ENCODE assay signal across 25 cellular contexts in genomic region chr9:97560154-97560553, GRCh38. TPM values are rescaled to one million over a fixed set of nuclear protein-coding genes. Genes with fewer than 3 reads are reported as not detected.
DNase-seq lines count a peak whose midpoint lies in the region; ATAC-seq and TF ChIP-seq lines count a peak whose summit lies in the region.
"Had no signal": no experiment of that assay in that cellular context is flagged by ENCODE, and none has a peak within 500 bp of the region (broad histone marks: within the 10 kb centered on the region; RNA-seq: fewer than 3 reads in every experiment).

No MANE protein-coding gene starts in this region.

- TF ChIP-seq CTCF in left ventricle myocardium inferior (IDR thresholded peaks at IDR 0.05; ENCODE audit: borderline replicate concordance): no peak
- TF ChIP-seq CTCF in dorsolateral prefrontal cortex (IDR thresholded peaks at IDR 0.05 in 54 of 56, conservative IDR thresholded peaks at IDR 0.05 in 2 of 56; ENCODE audit: low read depth in 1 of 56, partially characterized antibody in 56 of 56): no peak
- TF ChIP-seq CTCF in gastrocnemius medialis (IDR thresholded peaks at IDR 0.05 in 4 of 5, conservative IDR thresholded peaks at IDR 0.05 in 1 of 5): no peak

- DNase-seq in left ventricle myocardium inferior (no peak), Right ventricle myocardium inferior (ENCODE audit: missing footprints) (no peak), dorsolateral prefrontal cortex (no peak), gastrocnemius medialis (peak in 1 of 2 donors; percentile 1)
- DNase-seq in activated naive CD4-positive, alpha-beta T cell treated with Interleukin-2 at 50 U/mL for 16 hours: no peak
- DNase-seq: ACHN, Calu3, DMS79 treated with DMSO at 0.1 percent for 48 hours, GF-D8, Kasumi-1, NCI-H1092 treated with DMSO at 0.1 percent for 48 hours, NCI-H1436, NCI-H187, NCI-H2081 treated with DMSO at 0.1 percent for 48 hours, NCI-H2171 treated with DMSO at 0.1 percent for 48 hours, NCI-H345, NCI-H510A treated with DMSO at 0.1 percent for 48 hours, NCI-H748 treated with DMSO at 0.1 percent for 48 hours, PC-3 had no signal

- H3K27me3 ChIP-seq in left ventricle myocardium inferior (ENCODE audit: low read depth): no peaks in the 10 kb centered on the region
- H3K27me3 ChIP-seq in dorsolateral prefrontal cortex: no peaks in the 10 kb centered on the region
- no peaks in the 10 kb centered on the region for H3K27me3 ChIP-seq in gastrocnemius medialis
- H3K27me3 ChIP-seq: SJSA1 had no signal

- H3K27ac ChIP-seq in left ventricle myocardium inferior (replicated peaks): peak overlapping the region; percentile 95
- peak overlapping the region in 35 of 59 donors; percentile 4 to 98 (median 61) for H3K27ac ChIP-seq in dorsolateral prefrontal cortex
- peak overlapping the region; percentile 5 to 95 (median 88) for H3K27ac ChIP-seq in gastrocnemius medialis
- H3K27ac ChIP-seq: 22Rv1, SJSA1 had no signal

- H3K4me1 ChIP-seq in left ventricle myocardium inferior: peaks cover 96% of the 10 kb centered on the region
- H3K4me1 ChIP-seq in gastrocnemius medialis: peaks cover 38 to 57% of the 10 kb centered on the region in 2 donors
- H3K4me1 ChIP-seq: SJSA1 had no signal

- no peaks in the 10 kb centered on the region for H3K36me3 ChIP-seq in left ventricle myocardium inferior
- H3K36me3 ChIP-seq in gastrocnemius medialis: peaks cover 0 to 2% of the 10 kb centered on the region in 2 donors
- H3K36me3 ChIP-seq: SJSA1 had no signal

- intact Hi-C loops in left ventricle myocardium inferior (cut with micrococcal nuclease) (no loop called here), Right ventricle myocardium inferior (cut with DNase I) (no loop called here), dorsolateral prefrontal cortex (cut with DNase I) (no loop called here), gastrocnemius medialis (cut with DNase I; ENCODE audit: low total_unique reads) (no loop called here)

- in situ Hi-C loops in gastrocnemius medialis (cut with MboI; ENCODE audit: low sequenced_read_pairs in 4 of 4): no loop called here

- H3K4me3 ChIP-seq in left ventricle myocardium inferior: no peak overlapping the region
- H3K4me3 ChIP-seq in dorsolateral prefrontal cortex: no peak overlapping the region
- no peak overlapping the region for H3K4me3 ChIP-seq in gastrocnemius medialis
- H3K4me3 ChIP-seq: SJSA1 had no signal

- ATAC-seq in Right ventricle myocardium inferior: no peak
- ATAC-seq in gastrocnemius medialis: no peak
- no peak for ATAC-seq in GM19463 (IDR thresholded peaks at IDR 0.05; ENCODE audit: unreplicated experiment)
- ATAC-seq in HG02759 (IDR thresholded peaks at IDR 0.05; ENCODE audit: unreplicated experiment): no peak
- ATAC-seq: HCT116, PC-3 had no signal

- TF ChIP-seq POLR2A in gastrocnemius medialis (IDR thresholded peaks at IDR 0.05): no peak

- no peaks in the 10 kb centered on the region for H3K9me3 ChIP-seq in left ventricle myocardium inferior (replicated peaks)
- H3K9me3 ChIP-seq in gastrocnemius medialis: no peaks in the 10 kb centered on the region
- H3K9me3 ChIP-seq: SJSA1 had no signal

RNA-seq across cellular contexts. Expression of gene TMOD1, which starts 58.7 kb away (rescaled TPM):
- total RNA-seq in left ventricle myocardium inferior (186 TPM), Right ventricle myocardium inferior (192 TPM), dorsolateral prefrontal cortex (10 to 100 TPM; 17.3 to 70.1 (median 37.3) TPM), gastrocnemius medialis (100 to 1,000 TPM in 3 of 4 donors, 10 to 100 TPM in 1; 82.3 to 202 (median 175) TPM)
- total RNA-seq: HT-29, PC-3, SJSA1 had no signal
